21 cellular contexts compared by ENCODE assay signal in genomic region chr12:56034586-56035332, GRCh38. TPM values are rescaled to one million over a fixed set of nuclear protein-coding genes. Genes with fewer than 3 reads are reported as not detected.
DNase-seq lines count a peak whose midpoint lies in the region; ATAC-seq and TF ChIP-seq lines count a peak whose summit lies in the region.
"Had no signal": no experiment of that assay in that cellular context is flagged by ENCODE, and none has a peak within 500 bp of the region (broad histone marks: within the 10 kb centered on the region; RNA-seq: fewer than 3 reads in every experiment).

No MANE protein-coding gene starts in this region.

- DNase-seq in T-helper 1 cell = no peak
- DNase-seq in T-helper 2 cell = peak in 3 of 5 experiments; percentile 21 to 66 (median 29)
- no peak for DNase-seq in activated T-helper 2 cell treated with anti-CD3 and anti-CD28 coated beads, Interferon-gamma antibody, Interleukin-2, Interleukin-4, amounts not matched to agents 10 μg/mL and 5 μg/mL and 100 μg/mL, durations not matched to agents 14 hours and 24 hours and 36 hours (ENCODE audit: low spot score)
- DNase-seq in omental fat pad (ENCODE audit: low spot score) = no peak
- DNase-seq in G401 (ENCODE audit: low spot score) = no peak
- DNase-seq in suprapubic skin (ENCODE audit: low spot score in 2 of 2) = no peak
- DNase-seq in T-helper 9 cell = no peak
- DNase-seq: Caco-2; NCI-H1092; NCI-H2029; NCI-H226; OCI-M1; SHP77; stimulated activated CD4-positive, alpha-beta T cell treated with anti-CD3 and anti-CD28 coated beads, Interleukin-1b, Interleukin-23, amount 100 ng/mL, for 48 hours had no signal

- in situ Hi-C loops in G401 (cut with HindIII; ENCODE audit: low sequenced_read_pairs) = no loop called here

- TF ChIP-seq EP300 in suprapubic skin (IDR thresholded peaks at IDR 0.05) = no peak

- peak; percentile 17 for ATAC-seq in omental fat pad (ENCODE audit: low FRiP score)
- ATAC-seq: WTC11 had no signal

- intact Hi-C loops in activated T-helper 2 cell treated with anti-CD3 and anti-CD28 coated beads, Interferon-gamma antibody, Interleukin-2, Interleukin-4, amounts not matched to agents 10 μg/mL and 5 μg/mL and 100 μg/mL, durations not matched to agents 14 hours and 24 hours and 36 hours (cut with micrococcal nuclease) = no loop called here

- H3K4me3 ChIP-seq in suprapubic skin = no peak overlapping the region
- H3K4me3 ChIP-seq: adrenal gland, breast epithelium, coronary artery had no signal

- H3K27ac Mint-ChIP-seq in T-helper 1 cell treated with Interleukin-12 subunit alpha and Interleukin-12 subunit beta and Interleukin-4 antibody, amounts not matched to agents 30 μg/mL and 1 μg/mL, for 36 hours = peak overlapping the region; percentile 52
- H3K27ac Mint-ChIP-seq in activated T-helper 2 cell treated with anti-CD3 and anti-CD28 coated beads, Interferon-gamma antibody, Interleukin-2, Interleukin-4, amounts not matched to agents 10 μg/mL and 5 μg/mL and 100 μg/mL, durations not matched to agents 14 hours and 24 hours and 36 hours = peak overlapping the region; percentile 46
- H3K27ac Mint-ChIP-seq: WTC11 had no signal

- no peaks in the 10 kb centered on the region for H3K9me3 ChIP-seq in suprapubic skin
- H3K9me3 ChIP-seq: adrenal gland, breast epithelium, Caco-2 had no signal

- H3K27ac ChIP-seq in suprapubic skin = no peak overlapping the region
- H3K27ac ChIP-seq: 22Rv1, adrenal gland, breast epithelium, coronary artery had no signal

- peaks cover 38% of the 10 kb centered on the region for H3K36me3 ChIP-seq in suprapubic skin
- H3K36me3 ChIP-seq: breast epithelium had no signal

- TF ChIP-seq CTCF in omental fat pad (IDR thresholded peaks at IDR 0.05) = no peak
- TF ChIP-seq CTCF in suprapubic skin (IDR thresholded peaks at IDR 0.05) = no peak

- no peak overlapping the region for H3K4me3 Mint-ChIP-seq in T-helper 1 cell treated with Interleukin-12 subunit alpha and Interleukin-12 subunit beta and Interleukin-4 antibody, amounts not matched to agents 30 μg/mL and 1 μg/mL, for 36 hours
- peak overlapping the region; percentile 3 for H3K4me3 Mint-ChIP-seq in activated T-helper 2 cell treated with anti-CD3 and anti-CD28 coated beads, Interferon-gamma antibody, Interleukin-2, Interleukin-4, amounts not matched to agents 10 μg/mL and 5 μg/mL and 100 μg/mL, durations not matched to agents 14 hours and 24 hours and 36 hours (ENCODE audit: low read depth)
- H3K4me3 Mint-ChIP-seq: WTC11 had no signal

- no peaks in the 10 kb centered on the region for H3K27me3 ChIP-seq in suprapubic skin
- H3K27me3 ChIP-seq: adrenal gland, breast epithelium had no signal

- no peaks in the 10 kb centered on the region for H3K4me1 ChIP-seq in suprapubic skin
- H3K4me1 ChIP-seq: adrenal gland, breast epithelium had no signal

- TF ChIP-seq POLR2A in suprapubic skin (IDR thresholded peaks at IDR 0.05) = no peak

- peaks cover 64% of the 10 kb centered on the region for H3K36me3 Mint-ChIP-seq in T-helper 1 cell treated with Interleukin-12 subunit alpha and Interleukin-12 subunit beta and Interleukin-4 antibody, amounts not matched to agents 30 μg/mL and 1 μg/mL, for 36 hours (ENCODE audit: low read depth)
- H3K36me3 Mint-ChIP-seq in activated T-helper 2 cell treated with anti-CD3 and anti-CD28 coated beads, Interferon-gamma antibody, Interleukin-2, Interleukin-4, amounts not matched to agents 10 μg/mL and 5 μg/mL and 100 μg/mL, durations not matched to agents 14 hours and 24 hours and 36 hours (ENCODE audit: low read depth) = peaks cover 73% of the 10 kb centered on the region

- H3K27me3 Mint-ChIP-seq in T-helper 1 cell treated with Interleukin-12 subunit alpha and Interleukin-12 subunit beta and Interleukin-4 antibody, amounts not matched to agents 30 μg/mL and 1 μg/mL, for 36 hours (ENCODE audit: low read depth) = no peaks in the 10 kb centered on the region
- H3K27me3 Mint-ChIP-seq in activated T-helper 2 cell treated with anti-CD3 and anti-CD28 coated beads, Interferon-gamma antibody, Interleukin-2, Interleukin-4, amounts not matched to agents 10 μg/mL and 5 μg/mL and 100 μg/mL, durations not matched to agents 14 hours and 24 hours and 36 hours (ENCODE audit: low read depth) = no peaks in the 10 kb centered on the region
- H3K27me3 Mint-ChIP-seq: progenitor cell of endocrine pancreas had no signal

- H3K4me1 Mint-ChIP-seq in T-helper 1 cell treated with Interleukin-12 subunit alpha and Interleukin-12 subunit beta and Interleukin-4 antibody, amounts not matched to agents 30 μg/mL and 1 μg/mL, for 36 hours (ENCODE audit: low read depth) = peaks cover 48% of the 10 kb centered on the region
- H3K4me1 Mint-ChIP-seq in activated T-helper 2 cell treated with anti-CD3 and anti-CD28 coated beads, Interferon-gamma antibody, Interleukin-2, Interleukin-4, amounts not matched to agents 10 μg/mL and 5 μg/mL and 100 μg/mL, durations not matched to agents 14 hours and 24 hours and 36 hours (ENCODE audit: low read depth) = peaks cover 46% of the 10 kb centered on the region

- 82% methylated on average over 12 of the region's 21 CpGs for WGBS in suprapubic skin

- no peaks in the 10 kb centered on the region for H3K9me3 Mint-ChIP-seq in T-helper 1 cell treated with Interleukin-12 subunit alpha and Interleukin-12 subunit beta and Interleukin-4 antibody, amounts not matched to agents 30 μg/mL and 1 μg/mL, for 36 hours
- no peaks in the 10 kb centered on the region for H3K9me3 Mint-ChIP-seq in activated T-helper 2 cell treated with anti-CD3 and anti-CD28 coated beads, Interferon-gamma antibody, Interleukin-2, Interleukin-4, amounts not matched to agents 10 μg/mL and 5 μg/mL and 100 μg/mL, durations not matched to agents 14 hours and 24 hours and 36 hours
- H3K9me3 Mint-ChIP-seq: WTC11 had no signal

RNA-seq across cellular contexts. Expression of gene RPS26, which starts 7.0 kb away (rescaled TPM):
- 43.9 and 45.2 TPM in 2 replicates for total RNA-seq in activated T-helper 2 cell treated with anti-CD3 and anti-CD28 coated beads, Interferon-gamma antibody, Interleukin-2, Interleukin-4, amounts not matched to agents 10 μg/mL and 5 μg/mL and 100 μg/mL, durations not matched to agents 14 hours and 24 hours and 36 hours
- total RNA-seq in omental fat pad = 1,000 to 10,000 TPM in 2 of 4 donors, 100 to 1,000 TPM in 2; 482 to 1,592 (median 1,024) TPM
- 1,383 and 1,581 TPM in 2 replicates for total RNA-seq in G401 (2014; rRNA removed; shearing (Covaris generic))
- 1,000 to 10,000 TPM in 2 of 4 donors, 100 to 1,000 TPM in 2; 600 to 3,046 (median 910) TPM for total RNA-seq in suprapubic skin

RNA-seq across cellular contexts. Expression of gene IKZF4, which starts 13.9 kb away (rescaled TPM):
- 34.8 and 35.5 TPM in 2 replicates for total RNA-seq in activated T-helper 2 cell treated with anti-CD3 and anti-CD28 coated beads, Interferon-gamma antibody, Interleukin-2, Interleukin-4, amounts not matched to agents 10 μg/mL and 5 μg/mL and 100 μg/mL, durations not matched to agents 14 hours and 24 hours and 36 hours
- total RNA-seq in omental fat pad (10 to 100 TPM in 1 of 4 donors, 1 to 10 TPM in 3; 4.4 to 10.3 (median 6.6) TPM), suprapubic skin (10 to 100 TPM in 1 of 4 donors, 1 to 10 TPM in 3; 3.2 to 10.5 (median 3.8) TPM)
- total RNA-seq in G401 (2014; rRNA removed; shearing (Covaris generic)) = 0.54 and 4.4 TPM in 2 replicates

RNA-seq across cellular contexts. Expression of gene SUOX, which starts 37.7 kb away (rescaled TPM):
- total RNA-seq in activated T-helper 2 cell treated with anti-CD3 and anti-CD28 coated beads, Interferon-gamma antibody, Interleukin-2, Interleukin-4, amounts not matched to agents 10 μg/mL and 5 μg/mL and 100 μg/mL, durations not matched to agents 14 hours and 24 hours and 36 hours = 19.9 and 21.2 TPM in 2 replicates
- 10 to 100 TPM; 14.5 to 43.0 (median 22.9) TPM for total RNA-seq in omental fat pad
- 39.8 and 50.2 TPM in 2 replicates for total RNA-seq in G401 (2014; rRNA removed; shearing (Covaris generic))
- total RNA-seq in suprapubic skin = 10 to 100 TPM; 18.7 to 25.6 (median 22.9) TPM

RNA-seq across cellular contexts. Expression of gene ERBB3, which starts 45.2 kb away (rescaled TPM):
- total RNA-seq in activated T-helper 2 cell treated with anti-CD3 and anti-CD28 coated beads, Interferon-gamma antibody, Interleukin-2, Interleukin-4, amounts not matched to agents 10 μg/mL and 5 μg/mL and 100 μg/mL, durations not matched to agents 14 hours and 24 hours and 36 hours = 0.11 and 0.71 TPM in 2 replicates
- total RNA-seq in omental fat pad (1 to 10 TPM; 2.9 to 8.3 (median 7.6) TPM), suprapubic skin (100 to 1,000 TPM; 147 to 226 (median 181) TPM)
- 4.3 and 17.4 TPM in 2 replicates for total RNA-seq in G401 (2014; rRNA removed; shearing (Covaris generic))

Comparison
In these comparisons a context has a peak if more than half of its experiments do, and no peak if none do; other contexts are left out.
1. DNase-seq: peak in T-helper 2 cell (3 of 5); none in T-helper 1 cell (0 of 5), activated T-helper 2 cell treated with anti-CD3 and anti-CD28 coated beads, Interferon-gamma antibody, Interleukin-2, Interleukin-4, amounts not matched to agents 10 μg/mL and 5 μg/mL and 100 μg/mL, durations not matched to agents 14 hours and 24 hours and 36 hours (single experiment), omental fat pad (single experiment), G401 (single experiment), suprapubic skin (0 of 2) and T-helper 9 cell (single experiment).
2. RNA of gene RPS26, which starts 7.0 kb away (total RNA-seq): 482 to 1,592 TPM in omental fat pad, 1,383 to 1,581 TPM in G401 and 600 to 3,046 TPM in suprapubic skin; 43.9 to 45.2 TPM in activated T-helper 2 cell treated with anti-CD3 and anti-CD28 coated beads, Interferon-gamma antibody, Interleukin-2, Interleukin-4, amounts not matched to agents 10 μg/mL and 5 μg/mL and 100 μg/mL, durations not matched to agents 14 hours and 24 hours and 36 hours; every median in the first group is over 10 times any median in the second.